Comparison of ENCODE assay signal across 8 cellular contexts in genomic region chr10:63166742-63167258, GRCh38. TPM values are rescaled to one million over a fixed set of nuclear protein-coding genes. Genes with fewer than 3 reads are reported as not detected.
A peak's percentile ranks its signal among the peaks of the same experiment; 100 is the strongest.
DNase-seq lines count a peak whose midpoint lies in the region; ATAC-seq, FAIRE-seq and TF ChIP-seq lines count a peak whose summit lies in the region.

No MANE protein-coding gene starts in this region.

- ATAC-seq in foreskin keratinocyte, result peak; percentile 84

- H3K27ac ChIP-seq in foreskin keratinocyte, result no peak overlapping the region

- peak; percentile 84 for TF ChIP-seq CTCF in foreskin keratinocyte (conservative IDR thresholded peaks at IDR 0.05)

- FAIRE-seq in H54 (lab: Jason Lieb, UNC) (peak; percentile 97), TTC549 (lab: Jason Lieb, UNC) (peak; percentile 46)

- H3K27me3 Mint-ChIP-seq in T-helper 2 cell treated with Interferon-gamma antibody and Interleukin-4, amounts not matched to agents 5 μg/mL and 100 μg/mL, for 36 hours (ENCODE audit: low read depth), result no peaks in the 10 kb centered on the region

- no peaks in the 10 kb centered on the region for H3K9me3 Mint-ChIP-seq in T-helper 2 cell treated with Interferon-gamma antibody and Interleukin-4, amounts not matched to agents 5 μg/mL and 100 μg/mL, for 36 hours

- no peak for TF ChIP-seq POLR2A in H54 (IDR thresholded peaks at IDR 0.05; ENCODE audit: low read depth, low read length)

- no peaks in the 10 kb centered on the region for H3K4me1 ChIP-seq in foreskin keratinocyte

- H3K27ac Mint-ChIP-seq in T-helper 2 cell treated with Interferon-gamma antibody and Interleukin-4, amounts not matched to agents 5 μg/mL and 100 μg/mL, for 36 hours, result no peak overlapping the region

- DNase-seq in SHP77 (lab: John Stamatoyannopoulos, UW) (peak; percentile 19 to 33), SHP77 treated with DMSO at 0.1 percent for 48 hours (lab: John Stamatoyannopoulos, UW) (no peak), H54 (ENCODE audit: insufficient read length, low spot score) (no peak), NCI-H146 (lab: John Stamatoyannopoulos, UW) (peak; percentile 65), foreskin keratinocyte (peak; percentile 31 to 55), non-pigmented ciliary epithelial cell (ENCODE audit: low read depth) (peak; percentile 55)
- DNase-seq in T-helper 2 cell treated with Interferon-gamma antibody and Interleukin-4, amounts not matched to agents 5 μg/mL and 100 μg/mL, for 36 hours (ENCODE audit: low spot score), result no peak

- no peak overlapping the region for H3K4me3 Mint-ChIP-seq in T-helper 2 cell treated with Interferon-gamma antibody and Interleukin-4, amounts not matched to agents 5 μg/mL and 100 μg/mL, for 36 hours

- H3K27me3 ChIP-seq in foreskin keratinocyte, result no peaks in the 10 kb centered on the region

- H3K4me1 Mint-ChIP-seq in T-helper 2 cell treated with Interferon-gamma antibody and Interleukin-4, amounts not matched to agents 5 μg/mL and 100 μg/mL, for 36 hours (ENCODE audit: low read depth), result peaks cover 25% of the 10 kb centered on the region

- peaks cover 29% of the 10 kb centered on the region for H3K36me3 Mint-ChIP-seq in T-helper 2 cell treated with Interferon-gamma antibody and Interleukin-4, amounts not matched to agents 5 μg/mL and 100 μg/mL, for 36 hours (ENCODE audit: low read depth)

RNA-seq across cellular contexts. Expression of gene NRBF2, which starts 33.7 kb away (rescaled TPM):
- 24.8 and 30.3 TPM in 2 replicates for total RNA-seq in foreskin keratinocyte
- polyA plus RNA-seq in foreskin keratinocyte, result 15.8 and 17.1 TPM in 2 replicates

Comparison
In these comparisons a context has a peak if more than half of its experiments do, and no peak if none do; other contexts are left out.
1. DNase-seq: peak in SHP77 (2 of 2), NCI-H146 (single experiment), foreskin keratinocyte (2 of 2) and non-pigmented ciliary epithelial cell (single experiment); none in SHP77 treated with DMSO at 0.1 percent for 48 hours (single experiment), H54 (single experiment) and T-helper 2 cell treated with Interferon-gamma antibody and Interleukin-4, amounts not matched to agents 5 μg/mL and 100 μg/mL, for 36 hours (single experiment).